ENCODE assay signal across 12 cellular contexts in genomic region chr1:173020138-173020742, GRCh38. TPM values are rescaled to one million over a fixed set of nuclear protein-coding genes. Genes with fewer than 3 reads are reported as not detected.
A peak's percentile ranks its signal among the peaks of the same experiment; 100 is the strongest.
DNase-seq lines count a peak whose midpoint lies in the region; ATAC-seq and TF ChIP-seq lines count a peak whose summit lies in the region.
"Had no signal": no experiment of that assay in that cellular context is flagged by ENCODE, and none has a peak within 500 bp of the region (broad histone marks: within the 10 kb centered on the region; RNA-seq: fewer than 3 reads in every experiment).

No MANE protein-coding gene starts in this region.

- WGBS in hepatocyte (ENCODE audit: low lambda C conversion rate, missing lambda C conversion rate), result 95% methylated on average over 5 of the region's 5 CpGs
- WGBS in aorta, 2 donors, result 78 to 83% methylated on average over 5 of the region's 5 CpGs

- H3K9me3 Mint-ChIP-seq in osteocyte (ENCODE audit: unreplicated experiment), result peaks cover 4% of the 10 kb centered on the region

- H3K4me3 ChIP-seq in hepatocyte, result no peak overlapping the region
- no peak overlapping the region for H3K4me3 ChIP-seq in aorta (ENCODE audit: low read length in 2 of 2)

- H3K4me3 Mint-ChIP-seq in osteocyte (ENCODE audit: unreplicated experiment), result no peak overlapping the region

- H3K27me3 Mint-ChIP-seq in osteocyte (ENCODE audit: unreplicated experiment), result no peaks in the 10 kb centered on the region

- H3K27ac Mint-ChIP-seq in osteocyte (ENCODE audit: unreplicated experiment), result no peak overlapping the region

- H3K36me3 ChIP-seq in hepatocyte (replicated peaks; ENCODE audit: insufficient read depth, low read depth) (no peaks in the 10 kb centered on the region), aorta (ENCODE audit: control insufficient read depth in 1 of 2, insufficient read depth in 2 of 2, low read length in 1 of 2) (no peaks in the 10 kb centered on the region)

- no peaks in the 10 kb centered on the region for H3K9me2 ChIP-seq in hepatocyte (replicated peaks; ENCODE audit: insufficient read depth)

- peak; percentile 33 for DNase-seq in SKM-1 treated with dmso at 0.1 percent for 144 hours (lab: John Stamatoyannopoulos, UW; ENCODE audit: unreplicated experiment)
- no peak for DNase-seq in osteocyte (ENCODE audit: extremely low spot score, unreplicated experiment)
- DNase-seq in erythroblast (lab: John Stamatoyannopoulos, UW), result no peak
- no peak for DNase-seq in hepatocyte (ENCODE audit: low spot score)
- no peak for DNase-seq in aorta
- DNase-seq: activated CD4-positive, alpha-beta T cell treated with anti-CD3 and anti-CD28 coated beads for 1 hour; left ventricle myocardium superior had no signal

- no peaks in the 10 kb centered on the region for H4K20me1 ChIP-seq in hepatocyte (ENCODE audit: insufficient read depth, poor library complexity, severe bottlenecking)

- intact Hi-C loops in aorta (cut with DNase I), result no loop called here

- H2AFZ ChIP-seq in hepatocyte, result no peak overlapping the region

- no peak overlapping the region for H3K27ac ChIP-seq in hepatocyte
- no peak overlapping the region for H3K27ac ChIP-seq in aorta (ENCODE audit: low read depth in 1 of 2, low read length in 2 of 2)
- H3K27ac ChIP-seq: HL-60 had no signal

- H3K79me2 ChIP-seq in hepatocyte, result no peaks in the 10 kb centered on the region

- H3K36me3 Mint-ChIP-seq in osteocyte (ENCODE audit: unreplicated experiment), result no peaks in the 10 kb centered on the region

- TF ChIP-seq POLR2A in erythroblast (IDR thresholded peaks at IDR 0.05; ENCODE audit: low read length), result no peak

- no peaks in the 10 kb centered on the region for H3K4me1 ChIP-seq in hepatocyte (ENCODE audit: insufficient read depth)
- no peaks in the 10 kb centered on the region for H3K4me1 ChIP-seq in aorta (ENCODE audit: control insufficient read depth in 1 of 2, insufficient read depth in 2 of 2, low read length in 2 of 2)

- H3K9me3 ChIP-seq in hepatocyte (ENCODE audit: low read depth), result no peaks in the 10 kb centered on the region
- no peaks in the 10 kb centered on the region for H3K9me3 ChIP-seq in aorta (ENCODE audit: control insufficient read depth, low read length)

- no peak overlapping the region for H3K4me2 ChIP-seq in hepatocyte

- ATAC-seq in GM18499 (IDR thresholded peaks at IDR 0.05; ENCODE audit: insufficient read depth, unreplicated experiment), result peak; percentile 73
- ATAC-seq in GM21390 (IDR thresholded peaks at IDR 0.05; ENCODE audit: unreplicated experiment), result peak; percentile 91
- peak; percentile 92 for ATAC-seq in HG03108 (IDR thresholded peaks at IDR 0.05; ENCODE audit: unreplicated experiment)
- ATAC-seq in aorta (ENCODE audit: low FRiP score), result no peak
- ATAC-seq: esophagus mucosa, left ventricle myocardium superior had no signal

- peaks cover 5% of the 10 kb centered on the region for H3K4me1 Mint-ChIP-seq in osteocyte (ENCODE audit: unreplicated experiment)

- TF ChIP-seq CTCF in osteocyte (IDR thresholded peaks at IDR 0.05) (no peak), hepatocyte (IDR thresholded peaks at IDR 0.05; ENCODE audit: poor library complexity) (no peak)

- H3K27me3 ChIP-seq in hepatocyte, result no peaks in the 10 kb centered on the region
- no peaks in the 10 kb centered on the region for H3K27me3 ChIP-seq in aorta (ENCODE audit: control insufficient read depth in 1 of 2, insufficient read depth in 2 of 2, low read length in 1 of 2)

RNA-seq across cellular contexts. Expression of gene TNFSF18, which starts 30.5 kb away (rescaled TPM):
- total RNA-seq in osteocyte (not detected in 2 replicates), hepatocyte (0.08 and 0.13 TPM in 2 replicates), aorta (under 1 TPM; 0.29 to 0.36 TPM)
- polyA plus RNA-seq in hepatocyte (not detected in 2 replicates), aorta (not detected)
- total RNA-seq: left ventricle myocardium superior had no signal
